ENCODE assay signal across 8 cellular contexts in genomic region chr6:165850434-165851019, GRCh38.
DNase-seq lines count a peak whose midpoint lies in the region; ATAC-seq and TF ChIP-seq lines count a peak whose summit lies in the region.

No MANE protein-coding gene starts in this region.

- 19% methylated on average over 9 of the region's 9 CpGs for WGBS in suprapubic skin

- no peaks in the 10 kb centered on the region for H4K20me1 ChIP-seq in neural progenitor cell (ENCODE audit: low read depth)

- H3K9ac ChIP-seq in neural progenitor cell: no peak overlapping the region

- H3K36me3 ChIP-seq in CD4-positive, CD25-positive, alpha-beta regulatory T cell (ENCODE audit: control insufficient read depth, insufficient read depth, low read length): no peaks in the 10 kb centered on the region
- H3K36me3 ChIP-seq in neural progenitor cell: no peaks in the 10 kb centered on the region
- H3K36me3 ChIP-seq in suprapubic skin: no peaks in the 10 kb centered on the region

- ATAC-seq in CD4-positive, CD25-positive, alpha-beta regulatory T cell (ENCODE audit: low read depth in 2 of 2): no peak
- ATAC-seq in GM19025 (IDR thresholded peaks at IDR 0.05; ENCODE audit: low read depth, unreplicated experiment): peak; percentile 89
- peak; percentile 92 for ATAC-seq in HG03175 (IDR thresholded peaks at IDR 0.05; ENCODE audit: unreplicated experiment)

- H3K27ac ChIP-seq in CD4-positive, CD25-positive, alpha-beta regulatory T cell (ENCODE audit: insufficient read depth, low read length, poor library complexity, severe bottlenecking): no peak overlapping the region
- no peak overlapping the region for H3K27ac ChIP-seq in neural progenitor cell
- H3K27ac ChIP-seq in suprapubic skin: no peak overlapping the region

- TF ChIP-seq CTCF in fibroblast of pulmonary artery (IDR thresholded peaks at IDR 0.05; ENCODE audit: low read length, missing control alignments) (peak; percentile 100), neural progenitor cell (IDR thresholded peaks at IDR 0.05) (peak; percentile 96), suprapubic skin (IDR thresholded peaks at IDR 0.05) (peak; percentile 80 to 98)

- peak in 2 of 3 donors; percentile 15 to 40 for DNase-seq in CD4-positive, CD25-positive, alpha-beta regulatory T cell
- DNase-seq in NOMO-1 treated with dmso at 0.1 percent for 144 hours (lab: John Stamatoyannopoulos, UW; ENCODE audit: unreplicated experiment) (peak; percentile 1), fibroblast of pulmonary artery (ENCODE audit: low read depth) (peak; percentile 75), neural progenitor cell (ENCODE audit: low spot score) (peak; percentile 68), suprapubic skin (ENCODE audit: low spot score in 2 of 2) (no peak)
- DNase-seq in activated T-cell treated with anti-CD3 and anti-CD28 coated beads, Interleukin-2, amount 50 U/mL, for 1 hour: peak; percentile 54

- TF ChIP-seq EP300 in suprapubic skin (IDR thresholded peaks at IDR 0.05): no peak

- H3K27me3 ChIP-seq in CD4-positive, CD25-positive, alpha-beta regulatory T cell (ENCODE audit: control insufficient read depth, insufficient read depth, low read length): peaks cover 18% of the 10 kb centered on the region
- H3K27me3 ChIP-seq in neural progenitor cell: peaks cover 65% of the 10 kb centered on the region
- H3K27me3 ChIP-seq in suprapubic skin: peaks cover 44% of the 10 kb centered on the region

- peak overlapping the region; percentile 12 for H2AFZ ChIP-seq in neural progenitor cell (replicated peaks)

- no peaks in the 10 kb centered on the region for H3K4me1 ChIP-seq in CD4-positive, CD25-positive, alpha-beta regulatory T cell (ENCODE audit: control insufficient read depth, insufficient read depth, low read length, poor library complexity, severe bottlenecking)
- peaks cover 4% of the 10 kb centered on the region for H3K4me1 ChIP-seq in neural progenitor cell
- peaks cover 27% of the 10 kb centered on the region for H3K4me1 ChIP-seq in suprapubic skin

- peak overlapping the region; percentile 56 for H3K4me2 ChIP-seq in neural progenitor cell

- H3K9me3 ChIP-seq in CD4-positive, CD25-positive, alpha-beta regulatory T cell (ENCODE audit: control insufficient read depth in 2 of 2, low read length in 2 of 2): no peaks in the 10 kb centered on the region
- no peaks in the 10 kb centered on the region for H3K9me3 ChIP-seq in neural progenitor cell (ENCODE audit: low read depth)
- no peaks in the 10 kb centered on the region for H3K9me3 ChIP-seq in suprapubic skin

- no peaks in the 10 kb centered on the region for H3K79me2 ChIP-seq in neural progenitor cell (ENCODE audit: low read depth)

- peaks cover 28% of the 10 kb centered on the region for H3K27me3 Mint-ChIP-seq in CD4-positive, CD25-positive, alpha-beta regulatory T cell
- peaks cover 9% of the 10 kb centered on the region for H3K27me3 Mint-ChIP-seq in neural progenitor cell (ENCODE audit: insufficient read depth, low read depth)

- no peak overlapping the region for H3K4me3 ChIP-seq in CD4-positive, CD25-positive, alpha-beta regulatory T cell (ENCODE audit: low read depth, low read length)
- H3K4me3 ChIP-seq in fibroblast of pulmonary artery (replicated peaks; ENCODE audit: low read depth, low read length) (peak overlapping the region; percentile 19), neural progenitor cell (peak overlapping the region; percentile 14), suprapubic skin (no peak overlapping the region)

- no peak for TF ChIP-seq POLR2A in suprapubic skin (IDR thresholded peaks at IDR 0.05)

- H3K4me1 Mint-ChIP-seq in CD4-positive, CD25-positive, alpha-beta regulatory T cell: peaks cover 0 to 4% (median 2%) of the 10 kb centered on the region in 4 donors
- H3K4me1 Mint-ChIP-seq in neural progenitor cell: peaks cover 18% of the 10 kb centered on the region

- no peak overlapping the region for H3K27ac Mint-ChIP-seq in CD4-positive, CD25-positive, alpha-beta regulatory T cell
- no peak overlapping the region for H3K27ac Mint-ChIP-seq in neural progenitor cell

- no peaks in the 10 kb centered on the region for H3K36me3 Mint-ChIP-seq in CD4-positive, CD25-positive, alpha-beta regulatory T cell
- no peaks in the 10 kb centered on the region for H3K36me3 Mint-ChIP-seq in neural progenitor cell

- H3K9me3 Mint-ChIP-seq in CD4-positive, CD25-positive, alpha-beta regulatory T cell: peaks cover 0 to 2% (median 0%) of the 10 kb centered on the region in 7 donors
- H3K9me3 Mint-ChIP-seq in neural progenitor cell: no peaks in the 10 kb centered on the region

- no peaks in the 10 kb centered on the region for H3F3A ChIP-seq in neural progenitor cell (ENCODE audit: low read depth)

- no peak overlapping the region for H3K4me3 Mint-ChIP-seq in CD4-positive, CD25-positive, alpha-beta regulatory T cell
- no peak overlapping the region for H3K4me3 Mint-ChIP-seq in neural progenitor cell

Comparison
In these comparisons a context has a peak if more than half of its experiments do, and no peak if none do; other contexts are left out.
1. ATAC-seq: peak in GM19025 (single experiment) and HG03175 (single experiment); none in CD4-positive, CD25-positive, alpha-beta regulatory T cell (0 of 2).
2. DNase-seq: peak in CD4-positive, CD25-positive, alpha-beta regulatory T cell (2 of 3), NOMO-1 treated with dmso at 0.1 percent for 144 hours (single experiment), activated T-cell treated with anti-CD3 and anti-CD28 coated beads, Interleukin-2, amount 50 U/mL, for 1 hour (single experiment), fibroblast of pulmonary artery (single experiment) and neural progenitor cell (single experiment); none in suprapubic skin (0 of 2).
3. H3K4me3 ChIP-seq: peak in fibroblast of pulmonary artery (single experiment) and neural progenitor cell (single experiment); none in CD4-positive, CD25-positive, alpha-beta regulatory T cell (single experiment) and suprapubic skin (single experiment).
4. Peak in every context shown above with its lines, with median percentiles within 50 percentile points of each other: CTCF ChIP-seq.